15 cellular contexts compared by ENCODE assay signal in genomic region chr13:113113846-113114271, GRCh38. TPM values are rescaled to one million over a fixed set of nuclear protein-coding genes. Genes with fewer than 3 reads are reported as not detected.
"Had no signal": no experiment of that assay in that cellular context is flagged by ENCODE, and none has a peak within 500 bp of the region (broad histone marks: within the 10 kb centered on the region; RNA-seq: fewer than 3 reads in every experiment).

No MANE protein-coding gene starts in this region.

- ATAC-seq: activated T-cell treated with anti-CD3 and anti-CD28 coated beads, Interleukin-2, amount 50 U/mL, for 72 hours; natural killer cell treated with Interleukin-12 subunit alpha and Interleukin-12 subunit beta and Interleukin-15 and Interleukin-18, amount 100 ng/mL, for 72 hours had no signal

- H2AFZ ChIP-seq: hepatocyte had no signal

- H3K36me3 ChIP-seq: stomach, thoracic aorta had no signal

- DNase-seq: activated CD4-positive, alpha-beta T cell treated with anti-CD3 and anti-CD28 coated beads, Interleukin-2, amount 50 U/mL, for 48 hours; activated naive CD4-positive, alpha-beta T cell treated with anti-CD3 and anti-CD28 coated beads for 36 hours; activated T-cell treated with anti-CD3 and anti-CD28 coated beads, Interleukin-2, amount 50 U/mL, for 72 hours; amniotic stem cell; cerebellar nuclear complex; dermis blood vessel endothelial cell; erythroblast; kidney glomerular epithelial cell; nucleus accumbens; stimulated activated CD4-positive, alpha-beta T cell treated with anti-CD3 and anti-CD28 coated beads, Interleukin-15, amount 100 ng/mL, for 24 hours; stomach had no signal

- H3K4me3 ChIP-seq: hepatocyte, stomach, thoracic aorta had no signal

- H3K9me3 ChIP-seq: stomach, thoracic aorta had no signal

- H3K27ac ChIP-seq: hepatocyte, stomach, thoracic aorta had no signal

- H3K4me2 ChIP-seq: hepatocyte had no signal

RNA-seq across cellular contexts. Expression of gene F7, which starts 8.3 kb away (rescaled TPM):
- total RNA-seq: activated T-cell treated with anti-CD3 and anti-CD28 coated beads, Interleukin-2, amount 50 U/mL, for 72 hours; dermis blood vessel endothelial cell; natural killer cell treated with Interleukin-12 subunit alpha and Interleukin-12 subunit beta and Interleukin-15 and Interleukin-18, amount 100 ng/mL, for 72 hours; stomach; T-helper 2 cell treated with Interferon-gamma antibody and Interleukin-4, amounts not matched to agents 100 ng/mL and 5 ng/mL, for 36 hours; thoracic aorta had no signal

RNA-seq across cellular contexts. Expression of gene F10, which starts 8.7 kb away (rescaled TPM):
- total RNA-seq: activated naive CD4-positive, alpha-beta T cell treated with anti-CD3 and anti-CD28 coated beads for 36 hours; activated T-cell treated with anti-CD3 and anti-CD28 coated beads, Interleukin-2, amount 50 U/mL, for 72 hours; dermis blood vessel endothelial cell; natural killer cell treated with Interleukin-12 subunit alpha and Interleukin-12 subunit beta and Interleukin-15 and Interleukin-18, amount 100 ng/mL, for 72 hours; T-helper 2 cell treated with Interferon-gamma antibody and Interleukin-4, amounts not matched to agents 100 ng/mL and 5 ng/mL, for 36 hours had no signal

RNA-seq across cellular contexts. Expression of gene PROZ, which starts 44.6 kb away (rescaled TPM):
- total RNA-seq: activated naive CD4-positive, alpha-beta T cell treated with anti-CD3 and anti-CD28 coated beads for 36 hours; activated T-cell treated with anti-CD3 and anti-CD28 coated beads, Interleukin-2, amount 50 U/mL, for 72 hours; natural killer cell treated with Interleukin-12 subunit alpha and Interleukin-12 subunit beta and Interleukin-15 and Interleukin-18, amount 100 ng/mL, for 72 hours; thoracic aorta had no signal
